8 cellular contexts compared by ENCODE assay signal in the genomic region with DNA sequence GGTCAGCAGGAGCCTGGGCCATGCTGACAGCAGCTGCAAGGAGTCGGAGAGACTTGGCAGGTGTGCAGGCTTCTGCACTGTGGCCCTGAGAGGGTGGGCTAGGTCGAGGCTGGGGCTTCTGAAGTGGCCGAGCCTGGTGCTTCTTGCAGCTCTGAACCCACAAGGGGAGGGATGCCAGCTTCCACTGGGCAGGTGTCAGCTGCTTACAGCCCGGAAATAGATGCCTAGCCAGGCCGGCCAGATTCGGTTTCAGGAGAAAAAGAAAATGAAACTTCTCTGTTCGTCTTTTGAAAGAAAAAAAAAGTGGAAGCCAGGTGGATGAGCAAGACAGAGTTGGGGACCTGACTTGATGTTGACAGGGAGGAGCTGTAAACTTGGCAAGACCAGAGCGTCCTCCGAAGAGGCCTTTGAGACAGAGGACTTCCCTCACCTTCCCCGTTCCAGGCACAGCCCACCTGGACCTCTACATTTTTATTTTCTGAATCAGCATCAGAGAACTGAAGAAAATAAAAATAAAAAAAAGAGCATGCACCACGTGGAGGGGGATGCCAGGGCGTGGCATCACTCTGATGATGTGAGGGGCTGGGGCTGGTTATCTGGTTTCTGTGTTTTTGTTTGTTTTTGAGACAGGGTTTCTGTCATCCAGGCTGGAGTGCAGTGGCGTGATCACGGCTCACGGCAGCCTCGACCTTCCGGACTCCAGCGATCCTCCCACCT. TPM values are rescaled to one million over a fixed set of nuclear protein-coding genes. Genes with fewer than 3 reads are reported as not detected.
DNase-seq lines count a peak whose midpoint lies in the region; ATAC-seq and TF ChIP-seq lines count a peak whose summit lies in the region.

A gene with protein sequence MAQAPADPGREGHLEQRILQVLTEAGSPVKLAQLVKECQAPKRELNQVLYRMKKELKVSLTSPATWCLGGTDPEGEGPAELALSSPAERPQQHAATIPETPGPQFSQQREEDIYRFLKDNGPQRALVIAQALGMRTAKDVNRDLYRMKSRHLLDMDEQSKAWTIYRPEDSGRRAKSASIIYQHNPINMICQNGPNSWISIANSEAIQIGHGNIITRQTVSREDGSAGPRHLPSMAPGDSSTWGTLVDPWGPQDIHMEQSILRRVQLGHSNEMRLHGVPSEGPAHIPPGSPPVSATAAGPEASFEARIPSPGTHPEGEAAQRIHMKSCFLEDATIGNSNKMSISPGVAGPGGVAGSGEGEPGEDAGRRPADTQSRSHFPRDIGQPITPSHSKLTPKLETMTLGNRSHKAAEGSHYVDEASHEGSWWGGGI (minus strand): TSS at position 153 of the 717 bp plus-strand sequence. CDS start 131 bp downstream, at position 22.

- no peaks in the 10 kb centered on the region for H3K36me3 ChIP-seq in breast epithelium
- no peaks in the 10 kb centered on the region for H3K36me3 ChIP-seq in mammary epithelial cell (ENCODE audit: insufficient read depth, low read length)
- H3K36me3 ChIP-seq in HAP-1 (replicated peaks), result no peaks in the 10 kb centered on the region

- no peaks in the 10 kb centered on the region for H3K79me2 ChIP-seq in mammary epithelial cell (ENCODE audit: insufficient read depth, low read length)

- DNase-seq in breast epithelium (ENCODE audit: low spot score in 2 of 2), result no peak
- no peak for DNase-seq in mammary epithelial cell
- DNase-seq in T-helper 17 cell, result peak in 1 of 3 donors; percentile 26
- DNase-seq in kidney tubule cell (ENCODE audit: low spot score), result peak; percentile 50
- DNase-seq in HAP-1 (ENCODE audit: low spot score in 2 of 2), result no peak
- DNase-seq in NCI-H1930 (lab: John Stamatoyannopoulos, UW), result no peak
- DNase-seq in cerebellar cortex (ENCODE audit: low spot score), result no peak

- peak within 1 kb of the TSS in 2 of 3 donors; percentile 18 to 28 for H3K4me3 ChIP-seq in breast epithelium
- H3K4me3 ChIP-seq in mammary epithelial cell (replicated peaks in 1 of 3; ENCODE audit: insufficient read depth in 1 of 3, low read depth in 2 of 3, low read length in 3 of 3), result no peak within 1 kb of the TSS
- no peak within 1 kb of the TSS for H3K4me3 ChIP-seq in HAP-1

- H3K4me3 Mint-ChIP-seq in T-helper 17 cell, result peak within 1 kb of the TSS; percentile 89

- no peak within 1 kb of the TSS for H3K4me2 ChIP-seq in mammary epithelial cell (ENCODE audit: insufficient read depth, low read depth, low read length)

- no peaks in the 10 kb centered on the region for H3K4me1 ChIP-seq in breast epithelium
- H3K4me1 ChIP-seq in mammary epithelial cell (ENCODE audit: insufficient read depth, low read length), result peaks cover 24% of the 10 kb centered on the region
- no peaks in the 10 kb centered on the region for H3K4me1 ChIP-seq in HAP-1

- H4K20me1 ChIP-seq in mammary epithelial cell (ENCODE audit: insufficient read depth, low read length), result no peaks in the 10 kb centered on the region

- H3K36me3 Mint-ChIP-seq in T-helper 17 cell (ENCODE audit: low read depth), result peaks cover 2% of the 10 kb centered on the region

- H3K27me3 Mint-ChIP-seq in T-helper 17 cell, result no peaks in the 10 kb centered on the region

- dilution Hi-C loops in mammary epithelial cell (cut with HindIII; ENCODE audit: low sequenced_read_pairs), result loop anchor here (25.0 kb wide), 1 partner anchor 567 kb away; no protein-coding TSS in a partner anchor

- no TSS peak for BruUV-seq in mammary epithelial cell (replicated peaks; lab: Mats Ljungman, UMichigan)

- CTCF ChIA-PET in mammary epithelial cell (lab: Charles Lee; ENCODE audit: low non-redundant PET), result no interaction called here

- H2AFZ ChIP-seq in mammary epithelial cell (ENCODE audit: low read depth, low read length), result no peak within 1 kb of the TSS

- TF ChIP-seq CTCF in breast epithelium (IDR thresholded peaks at IDR 0.05) (no peak), mammary epithelial cell (conservative IDR thresholded peaks at IDR 0.05 in 1 of 2, IDR thresholded peaks at IDR 0.05 in 1 of 2; ENCODE audit: extremely low read depth in 1 of 2, insufficient read depth in 1 of 2, low read depth in 1 of 2, low read length in 2 of 2) (no peak)

- in situ Hi-C loops in mammary epithelial cell (cut with MboI; ENCODE audit: low sequenced_read_pairs in 2 of 2) (no loop called here), HAP-1 (cut with MboI; ENCODE audit: low sequenced_read_pairs) (no loop called here)

- H3K9me3 ChIP-seq in breast epithelium (peaks cover 0 to 7% of the 10 kb centered on the region in 2 donors), mammary epithelial cell (replicated peaks; ENCODE audit: insufficient read depth, low read length) (no peaks in the 10 kb centered on the region), T-helper 17 cell (ENCODE audit: control insufficient read depth, low read length, poor library complexity, severe bottlenecking) (no peaks in the 10 kb centered on the region), HAP-1 (no peaks in the 10 kb centered on the region)

- H3K27ac ChIP-seq in breast epithelium (peak within 1 kb of the TSS; percentile 25 to 32), mammary epithelial cell (ENCODE audit: insufficient read depth, low read depth, low read length) (no peak within 1 kb of the TSS)

- no peak within 1 kb of the TSS for H3K9ac ChIP-seq in mammary epithelial cell (ENCODE audit: insufficient read depth, low read length)

- peaks cover 47% of the 10 kb centered on the region for H3K4me1 Mint-ChIP-seq in T-helper 17 cell

- no peak for TF ChIP-seq POLR2A in breast epithelium (IDR thresholded peaks at IDR 0.05)

- ATAC-seq in HG02981 (IDR thresholded peaks at IDR 0.05; ENCODE audit: unreplicated experiment) (peak; percentile 53), T-helper 17 cell (peak; percentile 39)

- H3K27me3 ChIP-seq in breast epithelium (no peaks in the 10 kb centered on the region), mammary epithelial cell (ENCODE audit: insufficient read depth, low read length) (no peaks in the 10 kb centered on the region), HAP-1 (ENCODE audit: low read depth) (peaks cover 35% of the 10 kb centered on the region)

- intact Hi-C loops in breast epithelium (cut with DNase I; ENCODE audit: low total_unique reads) (no loop called here), mammary epithelial cell (cut with micrococcal nuclease) (loop anchor here (10.0 kb wide), 1 partner anchor 194 kb away; no protein-coding TSS in a partner anchor)

- WGBS in mammary epithelial cell (ENCODE audit: low coverage, missing lambda C conversion rate), result 85% methylated on average over 15 of the region's 18 CpGs

- H3K27ac Mint-ChIP-seq in T-helper 17 cell, result peak within 1 kb of the TSS; percentile 99

RNA-seq across cellular contexts. Expression of the gene that starts here (rescaled TPM):
- total RNA-seq in breast epithelium (1 to 10 TPM in 1 of 3 donors, under 1 TPM in 1, not detected in 1; 0.73 to 2.4 TPM), mammary epithelial cell (not detected), T-helper 17 cell (10 to 100 TPM; 38.6 to 41.0 TPM)
- polyA plus RNA-seq in mammary epithelial cell, result not detected
- not detected for polyA minus RNA-seq in mammary epithelial cell

Comparison
In these comparisons a context has a peak if more than half of its experiments do, and no peak if none do; other contexts are left out.
1. RNA of the gene that starts here (total RNA-seq): 38.6 to 41.0 TPM in T-helper 17 cell; 0.73 to 2.4 TPM in breast epithelium and not detected in mammary epithelial cell; every median in the first group is over 10 times any median in the second.
2. H3K4me3 ChIP-seq: peak in breast epithelium (2 of 3); none in mammary epithelial cell (0 of 3) and HAP-1 (single experiment).